In the genomic region with DNA sequence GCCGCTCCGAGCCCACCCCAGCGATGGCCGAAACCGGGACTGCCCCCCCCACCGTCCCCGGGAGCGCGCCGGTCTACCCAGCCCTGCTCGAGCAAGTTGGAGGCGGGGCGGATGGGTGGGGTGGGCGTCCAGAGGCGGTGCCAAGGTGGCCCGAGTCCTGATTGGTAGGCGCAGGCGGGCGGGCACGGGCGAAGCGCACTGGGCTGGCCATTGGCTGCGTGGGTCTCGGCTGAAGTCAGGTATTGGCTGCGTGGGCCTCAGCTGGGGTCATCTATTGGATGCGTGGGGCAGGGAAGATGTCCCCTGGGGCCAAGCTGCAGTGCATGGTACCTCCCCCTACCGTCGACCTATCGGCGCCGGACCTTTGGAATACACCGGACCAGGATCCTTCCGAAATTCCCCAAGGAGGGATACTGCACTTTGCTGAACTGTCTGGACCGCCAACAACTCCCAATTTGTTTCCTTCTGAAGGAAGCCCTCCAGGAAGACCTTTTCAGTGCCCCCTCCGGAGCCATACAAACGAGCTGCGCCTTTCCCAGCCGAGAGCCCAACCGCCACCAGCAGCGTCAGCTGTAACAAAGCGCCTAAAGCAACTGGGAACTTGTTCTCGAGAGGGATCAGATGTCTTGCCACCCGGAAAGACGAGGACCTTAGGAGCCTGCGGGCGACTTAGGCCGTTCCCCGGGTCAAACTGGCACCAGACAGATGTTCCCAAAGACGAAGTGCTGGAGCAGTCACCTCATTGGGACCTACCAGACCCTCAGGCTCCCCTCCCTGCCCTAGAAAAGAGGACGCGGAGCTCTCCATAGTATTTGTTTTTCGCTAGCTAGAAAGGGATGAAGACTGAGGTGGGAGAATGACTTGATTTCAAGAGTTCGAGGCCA, we compare ENCODE assay signal across 7 cellular contexts. TPM values are rescaled to one million over a fixed set of nuclear protein-coding genes. Genes with fewer than 3 reads are reported as not detected.
A peak's percentile ranks its signal among the peaks of the same experiment; 100 is the strongest.
DNase-seq lines count a peak whose midpoint lies in the region; ATAC-seq and TF ChIP-seq lines count a peak whose summit lies in the region.

Gene HOMEZ, minus strand, starts transcription at position 113 of the 884 bp plus-strand sequence. CDS start 180 bp downstream, outside the sequence.

- peaks cover 41% of the 10 kb centered on the region for H3K79me2 ChIP-seq in hepatocyte

- 2% methylated on average over 38 of the region's 53 CpGs for WGBS in hepatocyte (ENCODE audit: low lambda C conversion rate, missing lambda C conversion rate)

- no peaks in the 10 kb centered on the region for H3K9me3 ChIP-seq in hepatocyte (ENCODE audit: low read depth)

- H3K4me1 ChIP-seq in hepatocyte (ENCODE audit: insufficient read depth): peaks cover 11% of the 10 kb centered on the region

- in situ Hi-C loops in astrocyte of the cerebellum (cut with HindIII; ENCODE audit: low sequenced_read_pairs): no loop called here

- TF ChIP-seq CTCF in astrocyte of the cerebellum (IDR thresholded peaks at IDR 0.05; ENCODE audit: low read depth, low read length, missing control alignments): no peak
- no peak for TF ChIP-seq CTCF in hepatocyte (IDR thresholded peaks at IDR 0.05; ENCODE audit: poor library complexity)
- peak; percentile 8 for TF ChIP-seq CTCF in retinal pigment epithelial cell (conservative IDR thresholded peaks at IDR 0.05; ENCODE audit: low read depth, low read length)

- no peaks in the 10 kb centered on the region for H3K9me2 ChIP-seq in hepatocyte (replicated peaks; ENCODE audit: insufficient read depth)

- ATAC-seq in GM18505 (IDR thresholded peaks at IDR 0.05; ENCODE audit: unreplicated experiment) (peak; percentile 96), HG02973 (IDR thresholded peaks at IDR 0.05; ENCODE audit: unreplicated experiment) (peak; percentile 95)

- peak; percentile 100 for DNase-seq in NCI-H2029 (lab: John Stamatoyannopoulos, UW)
- peak; percentile 95 for DNase-seq in T-helper 22 cell (ENCODE audit: low read depth)
- peak; percentile 96 for DNase-seq in astrocyte of the cerebellum (ENCODE audit: low read depth)
- DNase-seq in hepatocyte (ENCODE audit: low spot score): peak; percentile 98
- peak; percentile 93 for DNase-seq in retinal pigment epithelial cell (ENCODE audit: low read depth)

- H3K4me2 ChIP-seq in hepatocyte: peak within 1 kb of the TSS; percentile 88

- H4K20me1 ChIP-seq in hepatocyte (ENCODE audit: insufficient read depth, poor library complexity, severe bottlenecking): no peaks in the 10 kb centered on the region

- H3K4me3 ChIP-seq in astrocyte of the cerebellum (ENCODE audit: low read depth, low read length) (peak within 1 kb of the TSS; percentile 98), hepatocyte (peak within 1 kb of the TSS; percentile 69), retinal pigment epithelial cell (ENCODE audit: low read length) (peak within 1 kb of the TSS; percentile 88)

- no peaks in the 10 kb centered on the region for H3K36me3 ChIP-seq in hepatocyte (replicated peaks; ENCODE audit: insufficient read depth, low read depth)

- peak within 1 kb of the TSS; percentile 85 for H2AFZ ChIP-seq in hepatocyte

- peak; percentile 69 for TF ChIP-seq POLR2A in GM18505 (IDR thresholded peaks at IDR 0.05; ENCODE audit: borderline replicate concordance, extremely low read depth, insufficient read depth, insufficient read length)

- H3K27me3 ChIP-seq in hepatocyte: no peaks in the 10 kb centered on the region

- peak within 1 kb of the TSS; percentile 92 for H3K27ac ChIP-seq in hepatocyte

RNA-seq across cellular contexts. Expression of gene HOMEZ, which starts in this region (rescaled TPM):
- total RNA-seq in hepatocyte: 8.2 and 9.4 TPM in 2 replicates
- 6.3 and 11.2 TPM in 2 replicates for polyA plus RNA-seq in hepatocyte

Comparison
In these comparisons a context has a peak if more than half of its experiments do, and no peak if none do; other contexts are left out.
1. Peak in every context shown above with its lines: DNase-seq, ATAC-seq, H3K4me3 ChIP-seq and H3K27ac ChIP-seq.